In genomic region chr2:156400704-156401678, GRCh38 we compare ENCODE assay signal across 1 cellular context.
TF ChIP-seq lines count a peak whose summit lies in the region.

No MANE protein-coding gene starts in this region.

TF ChIP-seq in K562, 482 proteins besides CTCF, POLR2A, EP300 and RAD21 (continued from another document and continues in another):
- TF ChIP-seq JUNB (CRISPR knock-in tag; conservative IDR thresholded peaks at IDR 0.05) (no peak), JUN (IDR thresholded peaks at IDR 0.05; ENCODE audit: borderline replicate concordance, low read depth, low read length) (no peak), JUN (CRISPR knock-in tag; IDR thresholded peaks at IDR 0.05; ENCODE audit: borderline replicate concordance) (no peak), ATF2 (CRISPR knock-in tag; IDR thresholded peaks at IDR 0.05) (no peak), U2AF1 (optimal IDR thresholded peaks at IDR 0.05; ENCODE audit: low read depth, low read length) (peak; percentile 95), DACH1 (IDR thresholded peaks at IDR 0.05; ENCODE audit: partially characterized antibody) (no peak), KDM2B (CRISPR knock-in tag; IDR thresholded peaks at IDR 0.05) (no peak), MAFF (IDR thresholded peaks at IDR 0.05; ENCODE audit: low read length) (no peak), ETV5 (CRISPR knock-in tag; IDR thresholded peaks at IDR 0.05; ENCODE audit: low read depth) (no peak), RREB1 (CRISPR knock-in tag; IDR thresholded peaks at IDR 0.05) (0 out of 2 replicates have a peak, but pooled peaks have one; percentile 61), RUNX1 (IDR thresholded peaks at IDR 0.05; ENCODE audit: low read depth) (no peak), USF2 (CRISPR knock-in tag; IDR thresholded peaks at IDR 0.05) (no peak), ATF6 (CRISPR knock-in tag; IDR thresholded peaks at IDR 0.05) (0 out of 2 replicates have a peak, but pooled peaks have one; percentile 40), HMG20B (CRISPR knock-in tag; IDR thresholded peaks at IDR 0.05) (no peak), SMC3 (conservative IDR thresholded peaks at IDR 0.05; ENCODE audit: insufficient read depth, low read depth, low read length) (no peak), SMARCC2 (IDR thresholded peaks at IDR 0.05; ENCODE audit: low read depth) (no peak), CHCHD3 (CRISPR knock-in tag; IDR thresholded peaks at IDR 0.05) (0 out of 2 replicates have a peak, but pooled peaks have one; percentile 15), CEBPZ (IDR thresholded peaks at IDR 0.05; ENCODE audit: borderline replicate concordance, low read depth, low read length) (no peak), ZNF830 (CRISPR knock-in tag; IDR thresholded peaks at IDR 0.05) (no peak), HES1 (IDR thresholded peaks at IDR 0.05; ENCODE audit: low read depth) (0 out of 2 replicates have a peak, but pooled peaks have one; percentile 18), RBM14 (IDR thresholded peaks at IDR 0.05; ENCODE audit: borderline replicate concordance, insufficient read depth, low read depth, low read length) (no peak), ZNF253 (CRISPR knock-in tag; conservative IDR thresholded peaks at IDR 0.05) (0 out of 2 replicates have a peak, but pooled peaks have one; percentile 11), SNRNP70 (optimal IDR thresholded peaks at IDR 0.05; ENCODE audit: low read depth, low read length) (no peak), ARNT (IDR thresholded peaks at IDR 0.05) (peak; percentile 83 to 85; a peak in 3 of 4 replicates), NFIC (IDR thresholded peaks at IDR 0.05) (peak; percentile 76), NBN (IDR thresholded peaks at IDR 0.05; ENCODE audit: low read depth) (no peak), PCBP2 (IDR thresholded peaks at IDR 0.05; ENCODE audit: low read depth, low read length, poor library complexity, severe bottlenecking) (no peak), RBM34 (IDR thresholded peaks at IDR 0.05; ENCODE audit: borderline replicate concordance, insufficient read depth, low read length) (no peak), PHB (CRISPR knock-in tag; IDR thresholded peaks at IDR 0.05) (no peak), ZNF280A (IDR thresholded peaks at IDR 0.05; ENCODE audit: low read depth, partially characterized antibody) (no peak), TAF15 (IDR thresholded peaks at IDR 0.05; ENCODE audit: low read depth, low read length) (no peak), MCM3 (IDR thresholded peaks at IDR 0.05) (no peak), HMGN3 (IDR thresholded peaks at IDR 0.05; ENCODE audit: borderline replicate concordance, extremely low read depth, insufficient read length, low read depth, low read length) (no peak), BDP1 (IDR thresholded peaks at IDR 0.05; ENCODE audit: insufficient read depth, insufficient read length) (peak; percentile 96), FOXK2 (conservative IDR thresholded peaks at IDR 0.05 in 1 of 2, IDR thresholded peaks at IDR 0.05 in 1 of 2; ENCODE audit: low read depth in 2 of 2) (peak in 1 of 2 experiments; percentile 59; a peak in 2 of 4 replicates), NR2C2 (CRISPR knock-in tag; IDR thresholded peaks at IDR 0.05) (no peak), NR2C2 (tag; IDR thresholded peaks at IDR 0.05) (no peak; the same call in 1 of the 2 replicates), FOXM1 (IDR thresholded peaks at IDR 0.05; ENCODE audit: low read depth) (0 out of 2 replicates have a peak, but pooled peaks have one; percentile 8), FOXM1 (CRISPR knock-in tag; IDR thresholded peaks at IDR 0.05; ENCODE audit: low read depth) (no peak), FOSL1 (tag; conservative IDR thresholded peaks at IDR 0.05) (peak; percentile 44), FIP1L1 (IDR thresholded peaks at IDR 0.05; ENCODE audit: low read depth, low read length, poor library complexity, severe bottlenecking) (peak; percentile 2), ZFP30 (CRISPR knock-in tag; IDR thresholded peaks at IDR 0.05; ENCODE audit: borderline replicate concordance) (no peak), ZNF644 (tag; IDR thresholded peaks at IDR 0.05; ENCODE audit: low read depth) (no peak), GATA2 (CRISPR knock-in tag; IDR thresholded peaks at IDR 0.05) (no peak), RBM25 (IDR thresholded peaks at IDR 0.05; ENCODE audit: low read depth, low read length, severe bottlenecking) (no peak), HSF4 (CRISPR knock-in tag; IDR thresholded peaks at IDR 0.05; ENCODE audit: borderline replicate concordance) (no peak), TAF7 (tag; IDR thresholded peaks at IDR 0.05) (no peak), BRF1 (IDR thresholded peaks at IDR 0.05; ENCODE audit: borderline replicate concordance, extremely low read depth, insufficient read length) (peak; percentile 50), NFIX (CRISPR knock-in tag; IDR thresholded peaks at IDR 0.05; ENCODE audit: low read depth) (no peak), GTF3C2 (IDR thresholded peaks at IDR 0.05; ENCODE audit: borderline replicate concordance, extremely low read depth, insufficient read length) (peak; percentile 87)
